In the genomic region with DNA sequence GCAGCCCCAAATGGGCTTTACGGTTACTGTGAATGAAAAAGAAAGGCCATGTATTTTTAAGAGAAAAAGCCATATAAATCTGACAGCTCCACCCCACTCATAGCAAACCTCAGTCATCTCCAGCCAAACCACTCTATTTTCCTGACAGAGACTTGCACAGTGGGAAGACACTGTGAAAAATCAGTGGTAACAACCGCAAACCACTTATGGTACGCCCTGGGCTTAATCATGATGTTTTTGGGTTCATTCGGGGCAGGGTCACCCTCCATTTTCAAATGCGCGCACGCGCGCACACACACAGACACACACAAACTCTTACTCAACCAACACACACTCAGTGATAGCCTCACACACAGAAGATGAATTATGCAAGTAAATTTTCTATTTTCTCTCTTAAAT, we compare ENCODE assay signal across 25 cellular contexts.
DNase-seq lines count a peak whose midpoint lies in the region; ATAC-seq and TF ChIP-seq lines count a peak whose summit lies in the region.
"Had no signal": no experiment of that assay in that cellular context is flagged by ENCODE, and none has a peak within 500 bp of the region (broad histone marks: within the 10 kb centered on the region; RNA-seq: fewer than 3 reads in every experiment).

No MANE protein-coding gene starts in this region.

- TF ChIP-seq POLR2A in breast epithelium (IDR thresholded peaks at IDR 0.05) = no peak
- TF ChIP-seq POLR2A in vagina (IDR thresholded peaks at IDR 0.05) = no peak

- H3K27me3 Mint-ChIP-seq in MCF 10A (ENCODE audit: insufficient read depth, unreplicated experiment) = peaks cover 13% of the 10 kb centered on the region

- peak overlapping the region in 1 of 3 donors; percentile 15 for H3K4me3 ChIP-seq in breast epithelium
- no peak overlapping the region for H3K4me3 ChIP-seq in SK-N-MC
- no peak overlapping the region for H3K4me3 ChIP-seq in fibroblast of mammary gland (ENCODE audit: control insufficient read depth, low read depth, low read length)
- H3K4me3 ChIP-seq in vagina = no peak overlapping the region
- H3K4me3 ChIP-seq: GM23338, SJSA1 had no signal

- no peaks in the 10 kb centered on the region for H3K36me3 Mint-ChIP-seq in MCF 10A (ENCODE audit: insufficient read depth, unreplicated experiment)
- H3K36me3 Mint-ChIP-seq: IgD-negative memory B cell had no signal

- H3K9me3 Mint-ChIP-seq in MCF 10A (ENCODE audit: unreplicated experiment) = no peaks in the 10 kb centered on the region
- H3K9me3 Mint-ChIP-seq: GM23338, H9, IgD-negative memory B cell had no signal

- no peaks in the 10 kb centered on the region for H3K9me3 ChIP-seq in breast epithelium
- H3K9me3 ChIP-seq in SK-N-MC (ENCODE audit: low read depth, low read length) = no peaks in the 10 kb centered on the region
- H3K9me3 ChIP-seq in vagina = no peaks in the 10 kb centered on the region
- H3K9me3 ChIP-seq: SJSA1 had no signal

- no peaks in the 10 kb centered on the region for H3K4me1 Mint-ChIP-seq in MCF 10A (ENCODE audit: insufficient read depth, unreplicated experiment)
- H3K4me1 Mint-ChIP-seq: IgD-negative memory B cell had no signal

- DNase-seq in breast epithelium (ENCODE audit: low spot score in 2 of 2) (no peak), MCF 10A (ENCODE audit: unreplicated experiment) (no peak), SK-N-MC (ENCODE audit: low read depth, low spot score) (peak; percentile 3), fibroblast of mammary gland (ENCODE audit: low read depth) (peak; percentile 81), vagina (ENCODE audit: extremely low spot score in 2 of 2) (peak in 1 of 2 donors; percentile 84), ureter (ENCODE audit: low spot score) (no peak)
- DNase-seq: Calu3, DMS79 treated with DMSO at 0.1 percent for 48 hours, H9, NCI-H1105, NCI-H1436 treated with DMSO at 0.1 percent for 48 hours, NCI-H1930, NCI-H2107, NCI-H446, NCI-H524 treated with DMSO at 0.1 percent for 48 hours, NCI-H774, Right ventricle myocardium superior, RPMI8226 had no signal

- H3K4me3 Mint-ChIP-seq in MCF 10A (ENCODE audit: unreplicated experiment) = no peak overlapping the region
- H3K4me3 Mint-ChIP-seq: GM23338, H9, IgD-negative memory B cell had no signal

- H3K36me3 ChIP-seq in breast epithelium (no peaks in the 10 kb centered on the region), SK-N-MC (ENCODE audit: insufficient read depth, low read length) (no peaks in the 10 kb centered on the region), vagina (no peaks in the 10 kb centered on the region)
- H3K36me3 ChIP-seq: SJSA1 had no signal

- H3K27ac Mint-ChIP-seq in MCF 10A (ENCODE audit: low read depth, unreplicated experiment) = no peak overlapping the region
- H3K27ac Mint-ChIP-seq: GM23338, H9, IgD-negative memory B cell had no signal

- intact Hi-C loops in breast epithelium (cut with DNase I; ENCODE audit: low total_unique reads) = no loop called here
- intact Hi-C loops in MCF 10A (cut with micrococcal nuclease) = no loop called here
- intact Hi-C loops in vagina (cut with DNase I) = no loop called here

- CTCF ChIA-PET in MCF 10A (lab: Yijun Ruan, JAX) = no interaction called here

- H3K27me3 ChIP-seq in breast epithelium (no peaks in the 10 kb centered on the region), vagina (no peaks in the 10 kb centered on the region)
- H3K27me3 ChIP-seq: SJSA1 had no signal

- H3K27ac ChIP-seq in breast epithelium = peak overlapping the region; percentile 1 to 61
- H3K27ac ChIP-seq in SK-N-MC = no peak overlapping the region
- peak overlapping the region; percentile 44 for H3K27ac ChIP-seq in vagina
- H3K27ac ChIP-seq: 22Rv1, KMS-11, SJSA1 had no signal

- ATAC-seq in HG03196 (IDR thresholded peaks at IDR 0.05; ENCODE audit: unreplicated experiment) = no peak
- no peak for ATAC-seq in HG02642 (IDR thresholded peaks at IDR 0.05; ENCODE audit: poor library complexity, unreplicated experiment)
- ATAC-seq: GM23338 had no signal

- TF ChIP-seq CTCF in breast epithelium (IDR thresholded peaks at IDR 0.05) (no peak), MCF 10A (IDR thresholded peaks at IDR 0.05; ENCODE audit: unreplicated experiment) (no peak), fibroblast of mammary gland (conservative IDR thresholded peaks at IDR 0.05; ENCODE audit: control insufficient read depth, insufficient read depth, low read depth, low read length) (no peak), vagina (IDR thresholded peaks at IDR 0.05) (no peak)

- no TSS peak for BruUV-seq in MCF 10A (replicated peaks; lab: Mats Ljungman, UMichigan)

- POLR2A ChIA-PET in MCF 10A (lab: Yijun Ruan, JAX) = no interaction called here

- H3K4me1 ChIP-seq in breast epithelium (no peaks in the 10 kb centered on the region), vagina (no peaks in the 10 kb centered on the region)
- H3K4me1 ChIP-seq: SJSA1 had no signal

- no peak overlapping the region for H3K9ac ChIP-seq in SK-N-MC (ENCODE audit: insufficient read length)
- H3K9ac ChIP-seq: KMS-11 had no signal

Comparison
In these comparisons a context has a peak if more than half of its experiments do, and no peak if none do; other contexts are left out.
1. DNase-seq: peak in SK-N-MC (single experiment) and fibroblast of mammary gland (single experiment); none in breast epithelium (0 of 2), MCF 10A (single experiment) and ureter (single experiment).